ENCODE assay signal across 9 cellular contexts in genomic region chr3:141368925-141369794, GRCh38. TPM values are rescaled to one million over a fixed set of nuclear protein-coding genes. Genes with fewer than 3 reads are reported as not detected.
DNase-seq lines count a peak whose midpoint lies in the region; ATAC-seq and TF ChIP-seq lines count a peak whose summit lies in the region.
"Had no signal": no experiment of that assay in that cellular context is flagged by ENCODE, and none has a peak within 500 bp of the region (broad histone marks: within the 10 kb centered on the region; RNA-seq: fewer than 3 reads in every experiment).

No MANE protein-coding gene starts in this region.

- no peak for DNase-seq in left ventricle myocardium inferior
- DNase-seq in Right ventricle myocardium inferior (ENCODE audit: missing footprints), result no peak
- no peak for DNase-seq in mammary epithelial cell
- no peak for DNase-seq in mesothelial cell of epicardium (ENCODE audit: low spot score in 2 of 2, unreplicated experiment in 2 of 2)
- no peak for DNase-seq in vagina (ENCODE audit: extremely low spot score in 2 of 2)
- DNase-seq in iPS-NIHi11 (ENCODE audit: low spot score), result no peak
- no peak for DNase-seq in activated CD8-positive, alpha-beta memory T cell treated with anti-CD3 and anti-CD28 coated beads for 24 hours
- no peak for DNase-seq in cortex of kidney (lab: John Stamatoyannopoulos, UW)

- no peaks in the 10 kb centered on the region for H3K9me3 Mint-ChIP-seq in mesothelial cell of epicardium

- H3K79me2 ChIP-seq in mammary epithelial cell (ENCODE audit: insufficient read depth, low read length), result peaks cover 38% of the 10 kb centered on the region

- peaks cover 49% of the 10 kb centered on the region for H3K4me1 Mint-ChIP-seq in mesothelial cell of epicardium

- peak overlapping the region; percentile 99 for H3K27ac Mint-ChIP-seq in mesothelial cell of epicardium

- CTCF ChIA-PET in mammary epithelial cell (lab: Charles Lee; ENCODE audit: low non-redundant PET), result interaction anchor here (0.5 kb wide), 1 partner anchor 73 kb away, joined by 3 read pairs; no protein-coding TSS in a partner anchor

- no TSS peak for BruUV-seq in mammary epithelial cell (replicated peaks; lab: Mats Ljungman, UMichigan)

- H3K4me3 Mint-ChIP-seq in mesothelial cell of epicardium, result peak overlapping the region; percentile 40

- H3K9me3 ChIP-seq in left ventricle myocardium inferior (replicated peaks) (peaks cover under 1% of the 10 kb centered on the region), mammary epithelial cell (replicated peaks; ENCODE audit: insufficient read depth, low read length) (no peaks in the 10 kb centered on the region), vagina (no peaks in the 10 kb centered on the region)

- TF ChIP-seq CTCF in left ventricle myocardium inferior (IDR thresholded peaks at IDR 0.05; ENCODE audit: borderline replicate concordance), result no peak
- TF ChIP-seq CTCF in mammary epithelial cell (conservative IDR thresholded peaks at IDR 0.05 in 1 of 2, IDR thresholded peaks at IDR 0.05 in 1 of 2; ENCODE audit: extremely low read depth in 1 of 2, insufficient read depth in 1 of 2, low read depth in 1 of 2, low read length in 2 of 2), result no peak
- no peak for TF ChIP-seq CTCF in mesothelial cell of epicardium (IDR thresholded peaks at IDR 0.05; ENCODE audit: unreplicated experiment)
- TF ChIP-seq CTCF in vagina (IDR thresholded peaks at IDR 0.05), result no peak

- H3K36me3 Mint-ChIP-seq in mesothelial cell of epicardium, result peaks cover 2% of the 10 kb centered on the region
- H3K36me3 Mint-ChIP-seq: CD4-positive, CD25-positive, alpha-beta regulatory T cell had no signal

- H3K27me3 Mint-ChIP-seq in mesothelial cell of epicardium (ENCODE audit: low read depth), result no peaks in the 10 kb centered on the region
- H3K27me3 Mint-ChIP-seq: CD4-positive, CD25-positive, alpha-beta regulatory T cell had no signal

- H4K20me1 ChIP-seq in mammary epithelial cell (ENCODE audit: insufficient read depth, low read length), result no peaks in the 10 kb centered on the region

- H3K36me3 ChIP-seq in left ventricle myocardium inferior, result peaks cover 14% of the 10 kb centered on the region
- no peaks in the 10 kb centered on the region for H3K36me3 ChIP-seq in mammary epithelial cell (ENCODE audit: insufficient read depth, low read length)
- no peaks in the 10 kb centered on the region for H3K36me3 ChIP-seq in vagina

- peak overlapping the region; percentile 70 for H3K9ac ChIP-seq in mammary epithelial cell (ENCODE audit: insufficient read depth, low read length)

- peak overlapping the region; percentile 80 for H3K4me2 ChIP-seq in mammary epithelial cell (ENCODE audit: insufficient read depth, low read depth, low read length)

- H3K27me3 ChIP-seq in left ventricle myocardium inferior (ENCODE audit: low read depth) (no peaks in the 10 kb centered on the region), mammary epithelial cell (ENCODE audit: insufficient read depth, low read length) (no peaks in the 10 kb centered on the region), vagina (no peaks in the 10 kb centered on the region)

- dilution Hi-C loops in mammary epithelial cell (cut with HindIII; ENCODE audit: low sequenced_read_pairs), result loop anchor here (5.0 kb wide), 1 partner anchor 43 kb away; no protein-coding TSS in a partner anchor

- H3K4me3 ChIP-seq in left ventricle myocardium inferior (peak overlapping the region; percentile 59), mammary epithelial cell (replicated peaks in 1 of 3; ENCODE audit: insufficient read depth in 1 of 3, low read depth in 2 of 3, low read length in 3 of 3) (peak overlapping the region; percentile 29 to 41 (median 39)), vagina (peak overlapping the region; percentile 12 to 31)

- H3K4me1 ChIP-seq in left ventricle myocardium inferior, result peaks cover 62% of the 10 kb centered on the region
- H3K4me1 ChIP-seq in mammary epithelial cell (ENCODE audit: insufficient read depth, low read length), result peaks cover 54% of the 10 kb centered on the region
- H3K4me1 ChIP-seq in vagina, result peaks cover 43% of the 10 kb centered on the region

- no peak for TF ChIP-seq POLR2A in vagina (IDR thresholded peaks at IDR 0.05)

- no peak for ATAC-seq in Right ventricle myocardium inferior

- in situ Hi-C loops in mammary epithelial cell (cut with MboI; ENCODE audit: low sequenced_read_pairs in 2 of 2), result no loop called here

- H3K27ac ChIP-seq in left ventricle myocardium inferior (replicated peaks), result peak overlapping the region; percentile 93
- peak overlapping the region; percentile 99 for H3K27ac ChIP-seq in mammary epithelial cell (ENCODE audit: insufficient read depth, low read depth, low read length)
- peak overlapping the region; percentile 94 for H3K27ac ChIP-seq in vagina

- intact Hi-C loops in left ventricle myocardium inferior (cut with micrococcal nuclease), result no loop called here
- intact Hi-C loops in Right ventricle myocardium inferior (cut with DNase I), result loop anchor here (2.0 kb wide), 2 partner anchors 34 to 42 kb away; no protein-coding TSS in a partner anchor
- intact Hi-C loops in mammary epithelial cell (cut with micrococcal nuclease), result loop anchor here (1.0 to 10.0 kb wide), 2 partner anchors 32 to 186 kb away; no protein-coding TSS in a partner anchor
- intact Hi-C loops in vagina (cut with DNase I), result loop anchor here (10.0 kb wide), 2 partner anchors 46 to 64 kb away; no protein-coding TSS in a partner anchor

- WGBS in mammary epithelial cell (ENCODE audit: low coverage, missing lambda C conversion rate), result 95% methylated on average over 15 of the region's 15 CpGs

- H2AFZ ChIP-seq in mammary epithelial cell (ENCODE audit: low read depth, low read length), result no peak overlapping the region

RNA-seq across cellular contexts. Expression of gene ZBTB38, which starts 0.9 kb away (rescaled TPM):
- total RNA-seq in left ventricle myocardium inferior, result 116 TPM
- total RNA-seq in Right ventricle myocardium inferior, result 102 TPM
- 100 to 1,000 TPM in 1 of 2 donors, 10 to 100 TPM in 1; 64.7 to 110 TPM for total RNA-seq in mammary epithelial cell
- 33.8 TPM for polyA plus RNA-seq in mammary epithelial cell
- polyA minus RNA-seq in mammary epithelial cell, result 57.1 TPM
- total RNA-seq in mesothelial cell of epicardium, result 44.4 to 46.7 TPM (median 46.3 TPM) in 3 replicates
- 88.6 TPM for total RNA-seq in vagina
